In the genomic region with DNA sequence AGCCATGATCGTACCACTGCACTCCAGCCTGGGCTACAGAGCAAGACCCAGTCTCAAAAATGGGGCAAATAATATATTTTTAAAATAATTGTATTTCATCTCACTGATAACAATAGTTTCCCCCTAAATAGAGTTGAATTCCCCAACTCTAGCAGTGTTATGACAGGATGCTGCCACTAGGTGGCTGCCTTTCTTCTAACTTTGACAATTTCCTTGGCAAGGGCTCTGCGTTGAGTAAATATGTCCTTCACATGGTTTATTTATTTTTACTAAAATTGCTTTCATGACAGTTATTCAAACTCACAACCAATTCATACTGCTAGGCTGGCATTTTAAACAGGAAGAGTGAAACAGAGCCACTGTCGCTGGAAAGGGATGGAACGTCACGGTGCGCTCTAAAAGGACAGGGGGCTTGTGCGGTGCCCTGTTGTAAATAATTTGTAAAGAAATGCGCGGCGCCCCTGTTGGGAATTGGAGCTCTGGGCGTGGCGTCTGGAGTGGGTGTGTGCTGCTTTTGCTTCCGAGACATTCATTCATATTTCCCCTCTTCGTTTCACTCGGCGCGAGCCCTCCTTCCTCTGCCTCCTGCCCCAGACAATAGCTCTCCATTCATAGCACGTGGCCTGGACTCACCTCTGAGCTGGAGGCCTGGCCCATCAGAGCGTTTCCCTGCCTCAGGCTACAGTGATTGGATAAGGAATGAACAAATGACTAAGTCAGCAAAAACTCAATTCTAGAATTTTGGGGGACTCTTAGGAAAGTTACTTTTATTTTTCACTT, we compare ENCODE assay signal across 8 cellular contexts. TPM values are rescaled to one million over a fixed set of nuclear protein-coding genes. Genes with fewer than 3 reads are reported as not detected.
DNase-seq lines count a peak whose midpoint lies in the region; TF ChIP-seq lines count a peak whose summit lies in the region.

No MANE protein-coding gene starts in this region.

- no peak overlapping the region for H2AFZ ChIP-seq in smooth muscle cell (ENCODE audit: low read depth)

- no peaks in the 10 kb centered on the region for H3K36me3 ChIP-seq in smooth muscle cell (ENCODE audit: low read depth)

- no peaks in the 10 kb centered on the region for H3K27me3 ChIP-seq in smooth muscle cell (ENCODE audit: low read depth)

- no peaks in the 10 kb centered on the region for H4K20me1 ChIP-seq in smooth muscle cell (ENCODE audit: low read depth)

- peak; percentile 59 for TF ChIP-seq RAD21 in Ishikawa (IDR thresholded peaks at IDR 0.05; ENCODE audit: low read depth)

- H3K9ac ChIP-seq in smooth muscle cell (ENCODE audit: low read depth): no peak overlapping the region

- TF ChIP-seq EP300 in Ishikawa (IDR thresholded peaks at IDR 0.05; ENCODE audit: borderline replicate concordance): no peak

- no peak overlapping the region for H3K27ac ChIP-seq in smooth muscle cell (ENCODE audit: low read depth)

- 65% methylated on average over 19 of the region's 19 CpGs for WGBS in smooth muscle cell (ENCODE audit: low lambda C conversion rate)

- no peak overlapping the region for H3K4me3 ChIP-seq in smooth muscle cell

- H3K4me2 ChIP-seq in smooth muscle cell: no peak overlapping the region

- no peaks in the 10 kb centered on the region for H3K79me2 ChIP-seq in smooth muscle cell (ENCODE audit: low read depth)

- peaks cover 5% of the 10 kb centered on the region for H3K4me1 ChIP-seq in smooth muscle cell (ENCODE audit: low read depth)

- H3K9me3 ChIP-seq in smooth muscle cell (replicated peaks; ENCODE audit: low read depth): no peaks in the 10 kb centered on the region

- in situ Hi-C loops in SK-MEL-5 (cut with HindIII; ENCODE audit: low pct_unique_long_range_greater_than_20kb, low sequenced_read_pairs): no loop called here

- peak; percentile 15 for DNase-seq in DMS153 treated with DMSO at 0.1 percent for 48 hours (lab: John Stamatoyannopoulos, UW; ENCODE audit: unreplicated experiment)
- DNase-seq in SK-MEL-5 (ENCODE audit: low read depth, low spot score): peak; percentile 62
- peak; percentile 72 for DNase-seq in astrocyte of the hippocampus (ENCODE audit: low read depth, low spot score)
- DNase-seq in iPS-NIHi11 (ENCODE audit: low spot score): peak; percentile 53
- no peak for DNase-seq in smooth muscle cell (lab: John Stamatoyannopoulos, UW; ENCODE audit: unreplicated experiment)
- no peak for DNase-seq in ureter (ENCODE audit: low spot score)
- DNase-seq in occipital lobe (lab: John Stamatoyannopoulos, UW): no peak

- no peaks in the 10 kb centered on the region for H3F3A ChIP-seq in smooth muscle cell (ENCODE audit: low read depth)

- TF ChIP-seq CTCF in smooth muscle cell (IDR thresholded peaks at IDR 0.05; ENCODE audit: borderline replicate concordance, insufficient read depth, poor library complexity, severe bottlenecking): peak; percentile 94

TF ChIP-seq in Ishikawa, 13 proteins besides CTCF, POLR2A, EP300 and RAD21:
- TF ChIP-seq CEBPB (IDR thresholded peaks at IDR 0.05) (peak; percentile 18; the same call in 1 of the 2 replicates), MAX (IDR thresholded peaks at IDR 0.05) (peak; percentile 53; the same call in 1 of the 2 replicates), NFIC (IDR thresholded peaks at IDR 0.05) (peak; percentile 32; the same call in 1 of the 2 replicates), TAF1 (IDR thresholded peaks at IDR 0.05; ENCODE audit: low read depth) (no peak)

RNA-seq across cellular contexts. Expression of gene PITRM1, which starts 20.5 kb away (rescaled TPM):
- total RNA-seq in SK-MEL-5 (2014; rRNA removed; shearing (Covaris generic)): 36.5 and 41.7 TPM in 2 replicates
- 32.5 and 33.8 TPM in 2 replicates for polyA plus RNA-seq in SK-MEL-5 (2015; cell fraction: cytosol; rRNA removed)
- 36.8 and 78.4 TPM in 2 replicates for polyA plus RNA-seq in SK-MEL-5 (2015; cell fraction: nucleus; rRNA removed)
- total RNA-seq in smooth muscle cell: 55.9 and 61.3 TPM in 2 replicates
- polyA plus RNA-seq in smooth muscle cell: 49.2 and 53.8 TPM in 2 replicates
- total RNA-seq in ureter: 88.2 TPM
- total RNA-seq in occipital lobe: 38.8 TPM

Comparison
In these comparisons a context has a peak if more than half of its experiments do, and no peak if none do; other contexts are left out.
1. DNase-seq: peak in DMS153 treated with DMSO at 0.1 percent for 48 hours (single experiment), SK-MEL-5 (single experiment), astrocyte of the hippocampus (single experiment) and iPS-NIHi11 (single experiment); none in smooth muscle cell (single experiment), ureter (single experiment) and occipital lobe (single experiment).